Comparison of ENCODE assay signal across 11 cellular contexts in genomic region chr5:171337207-171337562, GRCh38. TPM values are rescaled to one million over a fixed set of nuclear protein-coding genes. Genes with fewer than 3 reads are reported as not detected.
A peak's percentile ranks its signal among the peaks of the same experiment; 100 is the strongest.
DNase-seq lines count a peak whose midpoint lies in the region; ATAC-seq and TF ChIP-seq lines count a peak whose summit lies in the region.
"Had no signal": no experiment of that assay in that cellular context is flagged by ENCODE, and none has a peak within 500 bp of the region (broad histone marks: within the 10 kb centered on the region; RNA-seq: fewer than 3 reads in every experiment).

No MANE protein-coding gene starts in this region.

- intact Hi-C loops in stomach (cut with DNase I; ENCODE audit: low total_unique reads), result loop anchor here (5.0 kb wide), 1 partner anchor 525 kb away; no protein-coding TSS in a partner anchor
- intact Hi-C loops in sciatic nerve (cut with DNase I), result no loop called here

- H3K27me3 ChIP-seq in iPS-15b (ENCODE audit: control insufficient read depth, insufficient read depth, low read length) (peaks cover 48% of the 10 kb centered on the region), stomach (peaks cover 0 to 81% (median 12%) of the 10 kb centered on the region in 3 donors), SJCRH30 (no peaks in the 10 kb centered on the region)

- H3K27ac ChIP-seq in stomach (no peak overlapping the region), SJCRH30 (no peak overlapping the region)
- H3K27ac ChIP-seq: BLaER1 treated with 17β-estradiol and CSF1 and Interleukin-3, amounts not matched to agents 10 nM and 100 nM had no signal

- H3K4me1 ChIP-seq in iPS-15b (ENCODE audit: control insufficient read depth, insufficient read depth, low read length) (no peaks in the 10 kb centered on the region), stomach (peaks cover 3 to 21% (median 10%) of the 10 kb centered on the region in 4 donors), SJCRH30 (no peaks in the 10 kb centered on the region)
- H3K4me1 ChIP-seq: BLaER1 treated with 17β-estradiol and CSF1 and Interleukin-3, amounts not matched to agents 10 nM and 100 nM had no signal

- H3K36me3 ChIP-seq in iPS-15b (ENCODE audit: control insufficient read depth, insufficient read depth, low read length), result no peaks in the 10 kb centered on the region
- H3K36me3 ChIP-seq in stomach, result no peaks in the 10 kb centered on the region
- H3K36me3 ChIP-seq in SJCRH30, result no peaks in the 10 kb centered on the region; the same call in none of the 2 replicates
- H3K36me3 ChIP-seq: BLaER1 treated with 17β-estradiol and CSF1 and Interleukin-3, amounts not matched to agents 10 nM and 100 nM had no signal

- peaks cover 43% of the 10 kb centered on the region for H3K27me3 Mint-ChIP-seq in activated T-cell treated with anti-CD3 and anti-CD28 coated beads, Interleukin-2, amount 50 U/mL, for 4 hours (ENCODE audit: low read depth)
- peaks cover 58% of the 10 kb centered on the region for H3K27me3 Mint-ChIP-seq in activated naive CD8-positive, alpha-beta T cell treated with anti-CD3 and anti-CD28 coated beads for 36 hours

- TF ChIP-seq CTCF in stomach (IDR thresholded peaks at IDR 0.05), result no peak

- H3K9me3 ChIP-seq in iPS-15b (ENCODE audit: control insufficient read depth, insufficient read depth, low read length) (no peaks in the 10 kb centered on the region), stomach (no peaks in the 10 kb centered on the region), SJCRH30 (replicated peaks) (no peaks in the 10 kb centered on the region)
- H3K9me3 ChIP-seq: BLaER1 treated with 17β-estradiol and CSF1 and Interleukin-3, amounts not matched to agents 10 nM and 100 nM had no signal

- H3K4me3 Mint-ChIP-seq in activated T-cell treated with anti-CD3 and anti-CD28 coated beads, Interleukin-2, amount 50 U/mL, for 4 hours, result peak overlapping the region; percentile 52
- H3K4me3 Mint-ChIP-seq in activated naive CD8-positive, alpha-beta T cell treated with anti-CD3 and anti-CD28 coated beads for 36 hours, result peak overlapping the region; percentile 66

- peak overlapping the region; percentile 39 for H3K4me3 ChIP-seq in iPS-15b (ENCODE audit: low read depth, low read length)
- peak overlapping the region; percentile 21 to 45 (median 34) for H3K4me3 ChIP-seq in stomach
- H3K4me3 ChIP-seq in SJCRH30, result no peak overlapping the region
- H3K4me3 ChIP-seq: BLaER1 treated with 17β-estradiol and CSF1 and Interleukin-3, amounts not matched to agents 10 nM and 100 nM had no signal

- peaks cover 6% of the 10 kb centered on the region for H3K4me1 Mint-ChIP-seq in activated T-cell treated with anti-CD3 and anti-CD28 coated beads, Interleukin-2, amount 50 U/mL, for 4 hours (ENCODE audit: low read depth)
- peaks cover 11% of the 10 kb centered on the region for H3K4me1 Mint-ChIP-seq in activated naive CD8-positive, alpha-beta T cell treated with anti-CD3 and anti-CD28 coated beads for 36 hours

- 26 to 40% (median 32%) methylated on average over 11 of the region's 11 CpGs for WGBS in stomach, 5 donors

- H3K9me3 Mint-ChIP-seq in activated T-cell treated with anti-CD3 and anti-CD28 coated beads, Interleukin-2, amount 50 U/mL, for 4 hours, result no peaks in the 10 kb centered on the region
- H3K9me3 Mint-ChIP-seq in activated naive CD8-positive, alpha-beta T cell treated with anti-CD3 and anti-CD28 coated beads for 36 hours, result no peaks in the 10 kb centered on the region

- ATAC-seq in activated T-cell treated with anti-CD3 and anti-CD28 coated beads, Interleukin-2, amount 50 U/mL, for 4 hours, result no peak
- ATAC-seq in sciatic nerve, result no peak
- no peak for ATAC-seq in GM18520 (IDR thresholded peaks at IDR 0.05; ENCODE audit: unreplicated experiment)

- H3K9ac ChIP-seq in iPS-15b (ENCODE audit: low read depth, low read length), result no peak overlapping the region
- H3K9ac ChIP-seq: BLaER1 treated with 17β-estradiol and CSF1 and Interleukin-3, amounts not matched to agents 10 nM and 100 nM had no signal

- TF ChIP-seq POLR2A in stomach (IDR thresholded peaks at IDR 0.05), result no peak

- no peak for DNase-seq in activated T-cell treated with anti-CD3 and anti-CD28 coated beads, Interleukin-2, amount 50 U/mL, for 4 hours
- DNase-seq in activated T-cell treated with anti-CD3 and anti-CD28 coated beads for 4 hours (no peak), stomach (no peak), sciatic nerve (ENCODE audit: low spot score) (no peak), SJCRH30 (no peak)
- no peak for DNase-seq in activated naive CD8-positive, alpha-beta T cell treated with anti-CD3 and anti-CD28 coated beads for 36 hours
- DNase-seq: T-helper 9 cell had no signal

- H3K36me3 Mint-ChIP-seq in activated T-cell treated with anti-CD3 and anti-CD28 coated beads, Interleukin-2, amount 50 U/mL, for 4 hours (ENCODE audit: insufficient read depth), result no peaks in the 10 kb centered on the region
- H3K36me3 Mint-ChIP-seq in activated naive CD8-positive, alpha-beta T cell treated with anti-CD3 and anti-CD28 coated beads for 36 hours, result no peaks in the 10 kb centered on the region

- H3K27ac Mint-ChIP-seq in activated naive CD8-positive, alpha-beta T cell treated with anti-CD3 and anti-CD28 coated beads for 36 hours, result no peak overlapping the region

- no peak for TF ChIP-seq EP300 in stomach (IDR thresholded peaks at IDR 0.05)

RNA-seq across cellular contexts. Expression of gene TLX3, which starts 28.1 kb away (rescaled TPM):
- total RNA-seq in activated T-cell treated with anti-CD3 and anti-CD28 coated beads, Interleukin-2, amount 50 U/mL, for 4 hours, result not detected
- total RNA-seq in activated naive CD8-positive, alpha-beta T cell treated with anti-CD3 and anti-CD28 coated beads for 36 hours, result not detected
- not detected for total RNA-seq in stomach
- not detected for polyA plus RNA-seq in stomach
- total RNA-seq in sciatic nerve, result not detected
- 6.2 and 6.9 TPM in 2 replicates for total RNA-seq in SJCRH30 (2014; rRNA removed; shearing (Covaris generic))
- total RNA-seq: lung microvascular endothelial cell had no signal

RNA-seq across cellular contexts. Expression of gene NPM1, which starts 50.5 kb away (rescaled TPM):
- total RNA-seq in activated T-cell treated with anti-CD3 and anti-CD28 coated beads, Interleukin-2, amount 50 U/mL, for 4 hours, result 1,000 to 10,000 TPM; 4,555 to 4,927 (median 4,895) TPM
- 1,000 to 10,000 TPM; 4,728 to 4,890 TPM for total RNA-seq in activated naive CD8-positive, alpha-beta T cell treated with anti-CD3 and anti-CD28 coated beads for 36 hours
- total RNA-seq in stomach, result 100 to 1,000 TPM; 289 to 989 (median 416) TPM
- 1,000 to 10,000 TPM; 2,122 to 3,788 (median 2,464) TPM for polyA plus RNA-seq in stomach
- total RNA-seq in sciatic nerve, result 544 TPM
- total RNA-seq in SJCRH30 (2014; rRNA removed; shearing (Covaris generic)), result 3,269 and 3,693 TPM in 2 replicates
